In genomic region chr7:106664343-106664742, GRCh38 we compare ENCODE assay signal across 18 cellular contexts. TPM values are rescaled to one million over a fixed set of nuclear protein-coding genes. Genes with fewer than 3 reads are reported as not detected.
A peak's percentile ranks its signal among the peaks of the same experiment; 100 is the strongest.
DNase-seq lines count a peak whose midpoint lies in the region; ATAC-seq, FAIRE-seq and TF ChIP-seq lines count a peak whose summit lies in the region.
"Had no signal": no experiment of that assay in that cellular context is flagged by ENCODE, and none has a peak within 500 bp of the region (broad histone marks: within the 10 kb centered on the region; RNA-seq: fewer than 3 reads in every experiment).

No MANE protein-coding gene starts in this region.

- ATAC-seq in CD4-positive, CD25-positive, alpha-beta regulatory T cell (ENCODE audit: low read depth in 2 of 2), result no peak
- ATAC-seq in CD8-positive, alpha-beta T cell, result no peak
- no peak for ATAC-seq in K562
- no peak for ATAC-seq in stimulated activated memory B cell treated with anti-CD40 and anti-IgM and Interleukin-4, amounts not matched to agents 10 μg/mL and 1 μg/mL and 100 μg/mL, for 72 hours
- ATAC-seq: GM12878 had no signal

- H3K4me1 ChIP-seq in CD4-positive, CD25-positive, alpha-beta regulatory T cell (ENCODE audit: control insufficient read depth, insufficient read depth, low read length, poor library complexity, severe bottlenecking), result peaks cover 7% of the 10 kb centered on the region
- peaks cover 5% of the 10 kb centered on the region for H3K4me1 ChIP-seq in CD8-positive, alpha-beta T cell (ENCODE audit: insufficient read depth, low read length)
- peaks cover 11 to 22% of the 10 kb centered on the region in 2 experiments; a peak in 4 of 5 replicates for H3K4me1 ChIP-seq in K562 (replicated peaks in 1 of 2; ENCODE audit: control insufficient read depth in 2 of 2, insufficient read depth in 2 of 2, low read length in 2 of 2)
- H3K4me1 ChIP-seq: BE2C had no signal

- H3K4me3 Mint-ChIP-seq in CD4-positive, CD25-positive, alpha-beta regulatory T cell, result no peak overlapping the region
- no peak overlapping the region for H3K4me3 Mint-ChIP-seq in CD8-positive, alpha-beta T cell
- H3K4me3 Mint-ChIP-seq in stimulated activated memory B cell treated with anti-CD40 and anti-IgM and Interleukin-4, amounts not matched to agents 10 μg/mL and 1 μg/mL and 100 μg/mL, for 72 hours, result no peak overlapping the region
- H3K4me3 Mint-ChIP-seq: CD4-positive, alpha-beta T cell; H9 had no signal

- no peaks in the 10 kb centered on the region for H3K27me3 Mint-ChIP-seq in CD4-positive, CD25-positive, alpha-beta regulatory T cell
- no peaks in the 10 kb centered on the region for H3K27me3 Mint-ChIP-seq in CD8-positive, alpha-beta T cell (ENCODE audit: low read depth)
- H3K27me3 Mint-ChIP-seq in stimulated activated memory B cell treated with anti-CD40 and anti-IgM and Interleukin-4, amounts not matched to agents 10 μg/mL and 1 μg/mL and 100 μg/mL, for 72 hours, result no peaks in the 10 kb centered on the region
- H3K27me3 Mint-ChIP-seq: CD4-positive, alpha-beta T cell had no signal

- no peaks in the 10 kb centered on the region for H3K27me3 ChIP-seq in CD4-positive, CD25-positive, alpha-beta regulatory T cell (ENCODE audit: control insufficient read depth, insufficient read depth, low read length)
- H3K27me3 ChIP-seq in CD8-positive, alpha-beta T cell (ENCODE audit: insufficient read depth, low read length), result no peaks in the 10 kb centered on the region
- H3K27me3 ChIP-seq in K562 (ENCODE audit: control insufficient read depth in 2 of 2, insufficient read depth in 2 of 2, low read length in 2 of 2), result no peaks in the 10 kb centered on the region
- H3K27me3 ChIP-seq: BE2C had no signal

- DNase-seq in CD4-positive, CD25-positive, alpha-beta regulatory T cell, result no peak
- DNase-seq in CD8-positive, alpha-beta T cell, result no peak
- DNase-seq in K562 (ENCODE audit: extremely low read depth in 1 of 4, low spot score in 3 of 4) (no peak), NCI-H510A treated with DMSO at 0.1 percent for 48 hours (lab: John Stamatoyannopoulos, UW) (no peak), globus pallidus (ENCODE audit: low spot score) (no peak)
- DNase-seq: ACHN; BE2C; C1 segment of cervical spinal cord; Calu3; CD4-positive, alpha-beta T cell; DMS53; DND-41; EL; H9 had no signal

- no peak overlapping the region for H3K9ac ChIP-seq in K562 (ENCODE audit: insufficient read depth in 1 of 2, low read depth in 2 of 2, low read length in 2 of 2)

- peaks cover 3 to 18% (median 10%) of the 10 kb centered on the region in 4 donors for H3K4me1 Mint-ChIP-seq in CD4-positive, CD25-positive, alpha-beta regulatory T cell
- peaks cover 17% of the 10 kb centered on the region for H3K4me1 Mint-ChIP-seq in CD8-positive, alpha-beta T cell (ENCODE audit: low read depth)
- H3K4me1 Mint-ChIP-seq in stimulated activated memory B cell treated with anti-CD40 and anti-IgM and Interleukin-4, amounts not matched to agents 10 μg/mL and 1 μg/mL and 100 μg/mL, for 72 hours, result peaks cover 11% of the 10 kb centered on the region

- POLR2A ChIA-PET in CD8-positive, alpha-beta T cell (lab: Charles Lee), result no interaction called here
- POLR2A ChIA-PET in K562 (lab: Yijun Ruan, JAX), result no interaction called here

- no peak for TF ChIP-seq EP300 in K562 (IDR thresholded peaks at IDR 0.05; ENCODE audit: low read length)

- peaks cover 0 to 3% (median 0%) of the 10 kb centered on the region in 7 donors for H3K9me3 Mint-ChIP-seq in CD4-positive, CD25-positive, alpha-beta regulatory T cell
- H3K9me3 Mint-ChIP-seq in CD8-positive, alpha-beta T cell, result no peaks in the 10 kb centered on the region
- peaks cover 2% of the 10 kb centered on the region for H3K9me3 Mint-ChIP-seq in stimulated activated memory B cell treated with anti-CD40 and anti-IgM and Interleukin-4, amounts not matched to agents 10 μg/mL and 1 μg/mL and 100 μg/mL, for 72 hours
- H3K9me3 Mint-ChIP-seq: CD4-positive, alpha-beta T cell had no signal

- H3K79me2 ChIP-seq in K562 (ENCODE audit: control insufficient read depth, insufficient read depth, low read length), result peaks cover 9% of the 10 kb centered on the region

- no peaks in the 10 kb centered on the region for H3K36me3 ChIP-seq in CD4-positive, CD25-positive, alpha-beta regulatory T cell (ENCODE audit: control insufficient read depth, insufficient read depth, low read length)
- no peaks in the 10 kb centered on the region for H3K36me3 ChIP-seq in CD8-positive, alpha-beta T cell (ENCODE audit: insufficient read depth, low read length)
- H3K36me3 ChIP-seq in K562 (ENCODE audit: control insufficient read depth, insufficient read depth, low read length), result no peaks in the 10 kb centered on the region
- H3K36me3 ChIP-seq: BE2C had no signal

- H2AFZ ChIP-seq in K562 (ENCODE audit: low read depth, low read length), result no peak overlapping the region

- no peaks in the 10 kb centered on the region for H3K36me3 Mint-ChIP-seq in CD4-positive, CD25-positive, alpha-beta regulatory T cell
- H3K36me3 Mint-ChIP-seq in CD8-positive, alpha-beta T cell, result peaks cover 6% of the 10 kb centered on the region
- no peaks in the 10 kb centered on the region for H3K36me3 Mint-ChIP-seq in stimulated activated memory B cell treated with anti-CD40 and anti-IgM and Interleukin-4, amounts not matched to agents 10 μg/mL and 1 μg/mL and 100 μg/mL, for 72 hours

- H3K4me3 ChIP-seq in CD4-positive, CD25-positive, alpha-beta regulatory T cell (ENCODE audit: low read depth, low read length), result no peak overlapping the region
- H3K4me3 ChIP-seq in CD8-positive, alpha-beta T cell (ENCODE audit: low read depth, low read length), result no peak overlapping the region
- H3K4me3 ChIP-seq in K562, result no peak overlapping the region
- H3K4me3 ChIP-seq: GM12878 had no signal

- TF ChIP-seq RAD21 in K562 (CRISPR knock-in tag; conservative IDR thresholded peaks at IDR 0.05 in 1 of 2, IDR thresholded peaks at IDR 0.05 in 1 of 2), result no peak

- H3K27ac ChIP-seq in CD4-positive, CD25-positive, alpha-beta regulatory T cell (ENCODE audit: insufficient read depth, low read length, poor library complexity, severe bottlenecking), result no peak overlapping the region
- H3K27ac ChIP-seq in CD8-positive, alpha-beta T cell (ENCODE audit: low read depth, low read length), result no peak overlapping the region
- no peak overlapping the region for H3K27ac ChIP-seq in K562 (ENCODE audit: extremely low read depth, low read depth, low read length)

- no peak for TF ChIP-seq CTCF in CD8-positive, alpha-beta T cell (IDR thresholded peaks at IDR 0.05)
- TF ChIP-seq CTCF in K562 (IDR thresholded peaks at IDR 0.05 in 2 of 3, conservative IDR thresholded peaks at IDR 0.05 in 1 of 3; ENCODE audit: insufficient read depth in 2 of 3, low read depth in 1 of 3, low read length in 3 of 3), result no peak

- no peak for TF ChIP-seq POLR2A in K562 (conservative IDR thresholded peaks at IDR 0.05)

- H3K4me2 ChIP-seq in K562 (ENCODE audit: insufficient read depth, low read length), result no peak overlapping the region

- no peaks in the 10 kb centered on the region for H3K9me1 ChIP-seq in K562 (ENCODE audit: control insufficient read depth, insufficient read depth, low read length)

- no TSS peak for BruUV-seq in K562 (replicated peaks; lab: Mats Ljungman, UMichigan)

- WGBS in K562 (ENCODE audit: insufficient coverage, low coverage, missing lambda C conversion rate), result 81% methylated on average over 3 of the region's 3 CpGs

- intact Hi-C loops in CD8-positive, alpha-beta T cell (cut with DNase I, micrococcal nuclease), result loop anchor here (5.0 to 10.0 kb wide), 15 partner anchors 53 to 1272 kb away; partner anchors contain the start of genes CBLL1 (in 2 of the 2), SYPL1 (in 2 of the 2), DLD (in 1 of the 2) and HBP1 (in 1 of the 2)
- intact Hi-C loops in K562 (cut with micrococcal nuclease), result loop anchor here (5.0 kb wide), 2 partner anchors 182 to 503 kb away; partner anchors contain the start of gene HBP1

- peak overlapping the region in 2 of 3 donors; percentile 0 to 76 for H3K27ac Mint-ChIP-seq in CD4-positive, CD25-positive, alpha-beta regulatory T cell
- H3K27ac Mint-ChIP-seq in CD8-positive, alpha-beta T cell, result peak overlapping the region; percentile 50
- peak overlapping the region; percentile 33 for H3K27ac Mint-ChIP-seq in stimulated activated memory B cell treated with anti-CD40 and anti-IgM and Interleukin-4, amounts not matched to agents 10 μg/mL and 1 μg/mL and 100 μg/mL, for 72 hours
- H3K27ac Mint-ChIP-seq: CD4-positive, alpha-beta T cell; H9 had no signal

- CTCF ChIA-PET in CD8-positive, alpha-beta T cell (lab: Charles Lee), result interaction anchor here (0.6 kb wide), 1 partner anchor 72 kb away, joined by 3 read pairs; no protein-coding TSS in a partner anchor
- CTCF ChIA-PET in K562 (lab: Yijun Ruan, JAX; ENCODE audit: low intra/inter-chr PET ratio), result no interaction called here

- no peaks in the 10 kb centered on the region for H3K9me3 ChIP-seq in CD4-positive, CD25-positive, alpha-beta regulatory T cell (ENCODE audit: control insufficient read depth in 2 of 2, low read length in 2 of 2)
- no peaks in the 10 kb centered on the region for H3K9me3 ChIP-seq in CD8-positive, alpha-beta T cell (ENCODE audit: low read length)
- no peaks in the 10 kb centered on the region for H3K9me3 ChIP-seq in K562 (replicated peaks; ENCODE audit: control insufficient read depth, insufficient read depth, low read depth, low read length)
- H3K9me3 ChIP-seq: BE2C had no signal

- no peak for FAIRE-seq in K562 (lab: Jason Lieb, UNC)
- FAIRE-seq: A204.1, GM12878, H1 had no signal

- in situ Hi-C loops in K562 (cut with MboI), result no loop called here

- no peaks in the 10 kb centered on the region for H4K20me1 ChIP-seq in K562 (replicated peaks; ENCODE audit: control insufficient read depth, insufficient read depth, low read length)

RNA-seq across cellular contexts. Expression of gene CCDC71L, which starts 3.4 kb away (rescaled TPM):
- 19.3 TPM for total RNA-seq in CD4-positive, CD25-positive, alpha-beta regulatory T cell
- polyA plus RNA-seq in CD4-positive, CD25-positive, alpha-beta regulatory T cell, result 1 to 10 TPM; 3.5 to 6.4 (median 4.6) TPM
- total RNA-seq in CD8-positive, alpha-beta T cell, result 10 to 100 TPM; 10.4 to 11.1 TPM
- 17.4 and 20.0 TPM in 2 replicates for total RNA-seq in K562 (2011; cell fraction: chromatin; rRNA removed; ENCODE audit: low replicate concordance)
- total RNA-seq in K562 (2011; cell fraction: nucleolus; rRNA removed), result 19.7 and 20.5 TPM in 2 replicates
- 23.1 and 28.9 TPM in 2 replicates for total RNA-seq in K562 (2011; cell fraction: nucleoplasm; rRNA removed)
- 78.7 and 83.9 TPM in 2 replicates for total RNA-seq in K562 (2014; rRNA removed)
- total RNA-seq in K562 (2014; rRNA removed; fragmentation: Illumina TruSeq; extraction: Trizol), result 26.2 and 32.8 TPM in 2 replicates
- 21.3 and 22.2 TPM in 2 replicates for total RNA-seq in K562 (2015; rRNA removed; fragmentation: Illumina TruSeq; extraction: Trizol)
- total RNA-seq in K562 (2021), result 96.1 and 108 TPM in 2 replicates
- 16.0 and 25.4 TPM in 2 replicates for polyA plus RNA-seq in K562 (2011; rRNA removed)
- polyA plus RNA-seq in K562 (2011; cell fraction: cytosol; rRNA removed), result 20.8 and 43.7 TPM in 2 replicates
- 17.5 and 23.9 TPM in 2 replicates for polyA plus RNA-seq in K562 (2011; cell fraction: nucleus; rRNA removed)
- polyA plus RNA-seq in K562 (2012), result 59.3 and 80.9 TPM in 2 replicates
- polyA plus RNA-seq in K562 (2014; fragmentation: Illumina TruSeq; extraction: Trizol), result 23.2 and 39.7 TPM in 2 replicates
- polyA plus RNA-seq in K562 (2014; fragmentation: Nextera tagmentation; extraction: Ambion mirVana), result 1 to 10 TPM; 5.7 to 7.7 TPM
- polyA plus RNA-seq in K562 (2014; rRNA removed), result 59.1 and 61.3 TPM in 2 replicates
- 11.8 and 13.3 TPM in 2 replicates for polyA minus RNA-seq in K562 (2011; rRNA and poly(A)+ RNA removed)
- polyA minus RNA-seq in K562 (2011; cell fraction: cytosol; rRNA and poly(A)+ RNA removed), result 14.5 and 18.4 TPM in 2 replicates
- 16.4 and 23.1 TPM in 2 replicates for polyA minus RNA-seq in K562 (2011; cell fraction: nucleus; rRNA and poly(A)+ RNA removed)
